ENCODE assay signal across 12 cellular contexts in the genomic region with DNA sequence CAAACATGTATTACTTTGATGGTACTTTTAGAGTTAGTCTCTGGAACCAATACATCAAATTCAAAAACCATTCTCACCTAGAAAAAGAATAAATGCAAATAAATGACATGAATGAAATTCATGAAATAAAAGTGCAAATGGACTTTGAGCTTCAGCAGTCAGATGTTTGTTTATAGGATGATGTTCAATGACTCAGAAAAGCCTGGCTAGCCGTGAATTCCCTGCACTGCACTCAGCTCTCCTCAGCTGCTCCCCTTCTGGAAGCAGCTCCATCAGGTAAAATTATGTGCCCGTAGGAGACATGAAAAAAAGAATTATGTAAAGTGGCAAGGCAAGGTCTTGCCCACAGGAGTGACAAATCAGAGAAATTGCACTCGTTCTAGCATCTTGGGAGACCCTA.
A peak's percentile ranks its signal among the peaks of the same experiment; 100 is the strongest.
DNase-seq lines count a peak whose midpoint lies in the region; ATAC-seq and TF ChIP-seq lines count a peak whose summit lies in the region.
"Had no signal": no experiment of that assay in that cellular context is flagged by ENCODE, and none has a peak within 500 bp of the region (broad histone marks: within the 10 kb centered on the region; RNA-seq: fewer than 3 reads in every experiment).

No MANE protein-coding gene starts in this region.

- TF ChIP-seq CTCF in MCF 10A (IDR thresholded peaks at IDR 0.05; ENCODE audit: unreplicated experiment) (no peak), breast epithelium (IDR thresholded peaks at IDR 0.05) (no peak)

- no peak for ATAC-seq in GM18873 (IDR thresholded peaks at IDR 0.05; ENCODE audit: low FRiP score, unreplicated experiment)
- no peak for ATAC-seq in GM21786 (IDR thresholded peaks at IDR 0.05; ENCODE audit: unreplicated experiment)
- ATAC-seq: stimulated activated naive CD8-positive, alpha-beta T cell treated with anti-CD3 and anti-CD28 coated beads, Interleukin-15, amount 100 ng/mL, for 72 hours had no signal

- H3K27ac ChIP-seq in breast epithelium (no peak overlapping the region), SJSA1 (peak overlapping the region; percentile 97)
- H3K27ac ChIP-seq in effector memory CD4-positive, alpha-beta T cell (ENCODE audit: insufficient read depth, low read length, poor library complexity, severe bottlenecking): no peak overlapping the region
- H3K27ac ChIP-seq: esophagus muscularis mucosa had no signal

- POLR2A ChIA-PET in MCF 10A (lab: Yijun Ruan, JAX): interaction anchor here (0.6 to 1.3 kb wide), 3 partner anchors 9 to 1214 kb away, joined by 3 to 5 read pairs (median 3); no protein-coding TSS in a partner anchor

- H3K27me3 Mint-ChIP-seq in MCF 10A (ENCODE audit: insufficient read depth, unreplicated experiment): no peaks in the 10 kb centered on the region
- H3K27me3 Mint-ChIP-seq: stimulated activated naive CD8-positive, alpha-beta T cell treated with anti-CD3 and anti-CD28 coated beads, Interleukin-15, amount 100 ng/mL, for 72 hours had no signal

- no peaks in the 10 kb centered on the region for H3K27me3 ChIP-seq in breast epithelium
- H3K27me3 ChIP-seq in SJSA1 (replicated peaks): no peaks in the 10 kb centered on the region
- no peaks in the 10 kb centered on the region for H3K27me3 ChIP-seq in effector memory CD4-positive, alpha-beta T cell (replicated peaks; ENCODE audit: control insufficient read depth, insufficient read depth, low read length, poor library complexity, severe bottlenecking)
- H3K27me3 ChIP-seq: esophagus muscularis mucosa had no signal

- H3K4me3 ChIP-seq in breast epithelium (no peak overlapping the region), SJSA1 (no peak overlapping the region)
- H3K4me3 ChIP-seq in effector memory CD4-positive, alpha-beta T cell (ENCODE audit: insufficient read depth, low read depth, low read length, poor library complexity, severe bottlenecking): no peak overlapping the region
- H3K4me3 ChIP-seq: esophagus muscularis mucosa had no signal

- peak overlapping the region; percentile 27 for H3K27ac Mint-ChIP-seq in MCF 10A (ENCODE audit: low read depth, unreplicated experiment)
- H3K27ac Mint-ChIP-seq: stimulated activated naive CD8-positive, alpha-beta T cell treated with anti-CD3 and anti-CD28 coated beads, Interleukin-15, amount 100 ng/mL, for 72 hours had no signal

- in situ Hi-C loops in G401 (cut with HindIII; ENCODE audit: low sequenced_read_pairs): no loop called here

- H3K36me3 Mint-ChIP-seq in MCF 10A (ENCODE audit: insufficient read depth, unreplicated experiment): peaks cover 8% of the 10 kb centered on the region

- no peaks in the 10 kb centered on the region for H3K9me3 Mint-ChIP-seq in MCF 10A (ENCODE audit: unreplicated experiment)
- H3K9me3 Mint-ChIP-seq: stimulated activated naive CD8-positive, alpha-beta T cell treated with anti-CD3 and anti-CD28 coated beads, Interleukin-15, amount 100 ng/mL, for 72 hours had no signal

- intact Hi-C loops in MCF 10A (cut with micrococcal nuclease): no loop called here
- intact Hi-C loops in breast epithelium (cut with DNase I; ENCODE audit: low total_unique reads): no loop called here

- H3K4me3 Mint-ChIP-seq in MCF 10A (ENCODE audit: unreplicated experiment): no peak overlapping the region
- H3K4me3 Mint-ChIP-seq: stimulated activated naive CD8-positive, alpha-beta T cell treated with anti-CD3 and anti-CD28 coated beads, Interleukin-15, amount 100 ng/mL, for 72 hours had no signal

- DNase-seq in MCF 10A (ENCODE audit: unreplicated experiment) (peak; percentile 44), breast epithelium (ENCODE audit: low spot score in 2 of 2) (no peak), SJSA1 (ENCODE audit: low read depth in 1 of 2, low spot score in 2 of 2) (peak in 1 of 2 experiments; percentile 56), fibroblast of the conjunctiva (ENCODE audit: low read depth) (peak; percentile 57), G401 (ENCODE audit: low spot score) (no peak)
- no peak for DNase-seq in effector memory CD4-positive, alpha-beta T cell
- DNase-seq: activated naive CD4-positive, alpha-beta T cell treated with anti-CD3 and anti-CD28 coated beads, Interleukin-2, amount 50 U/mL, for 16 hours; MV-4-11; stimulated activated naive CD8-positive, alpha-beta T cell treated with anti-CD3 and anti-CD28 coated beads, Interleukin-15, amount 100 ng/mL, for 72 hours had no signal

- BruUV-seq in MCF 10A (replicated peaks; lab: Mats Ljungman, UMichigan): no TSS peak

- H3K4me1 ChIP-seq in breast epithelium: no peaks in the 10 kb centered on the region
- peaks cover 58% of the 10 kb centered on the region for H3K4me1 ChIP-seq in SJSA1 (replicated peaks)
- no peaks in the 10 kb centered on the region for H3K4me1 ChIP-seq in effector memory CD4-positive, alpha-beta T cell (ENCODE audit: control insufficient read depth, insufficient read depth, low read length, poor library complexity, severe bottlenecking)
- H3K4me1 ChIP-seq: esophagus muscularis mucosa had no signal

- H3K9me3 ChIP-seq in breast epithelium (no peaks in the 10 kb centered on the region), SJSA1 (replicated peaks) (no peaks in the 10 kb centered on the region)
- H3K9me3 ChIP-seq in effector memory CD4-positive, alpha-beta T cell (ENCODE audit: control insufficient read depth, low read length): no peaks in the 10 kb centered on the region

- H3K4me1 Mint-ChIP-seq in MCF 10A (ENCODE audit: insufficient read depth, unreplicated experiment): peaks cover 40% of the 10 kb centered on the region
- H3K4me1 Mint-ChIP-seq: stimulated activated naive CD8-positive, alpha-beta T cell treated with anti-CD3 and anti-CD28 coated beads, Interleukin-15, amount 100 ng/mL, for 72 hours had no signal

- H3K36me3 ChIP-seq in breast epithelium (no peaks in the 10 kb centered on the region), SJSA1 (no peaks in the 10 kb centered on the region)
- H3K36me3 ChIP-seq in effector memory CD4-positive, alpha-beta T cell (ENCODE audit: control insufficient read depth, insufficient read depth, low read length): no peaks in the 10 kb centered on the region
- H3K36me3 ChIP-seq: esophagus muscularis mucosa had no signal

- no peak for TF ChIP-seq POLR2A in breast epithelium (IDR thresholded peaks at IDR 0.05)

- CTCF ChIA-PET in MCF 10A (lab: Yijun Ruan, JAX): interaction anchor here (0.8 to 2.3 kb wide), 2 partner anchors 8 to 18 kb away, joined by 3 to 5 read pairs; no protein-coding TSS in a partner anchor

Comparison
In these comparisons a context has a peak if more than half of its experiments do, and no peak if none do; other contexts are left out.
1. DNase-seq: peak in MCF 10A (single experiment) and fibroblast of the conjunctiva (single experiment); none in breast epithelium (0 of 2), effector memory CD4-positive, alpha-beta T cell (0 of 3) and G401 (single experiment).